Comparison of ENCODE assay signal across 13 cellular contexts in genomic region chr12:60394680-60395079, GRCh38.
A peak's percentile ranks its signal among the peaks of the same experiment; 100 is the strongest.
DNase-seq lines count a peak whose midpoint lies in the region; ATAC-seq, FAIRE-seq and TF ChIP-seq lines count a peak whose summit lies in the region.
"Had no signal": no experiment of that assay in that cellular context is flagged by ENCODE, and none has a peak within 500 bp of the region (broad histone marks: within the 10 kb centered on the region; RNA-seq: fewer than 3 reads in every experiment).

No MANE protein-coding gene starts in this region.

- H3K4me2 ChIP-seq in keratinocyte (ENCODE audit: control insufficient read depth, extremely low read depth, insufficient read depth, low read depth, low read length), result peak overlapping the region; percentile 52

- H3K9me3 ChIP-seq in keratinocyte (ENCODE audit: control insufficient read depth, low read depth, low read length), result no peaks in the 10 kb centered on the region
- no peaks in the 10 kb centered on the region for H3K9me3 ChIP-seq in CD8-positive, alpha-beta memory T cell (ENCODE audit: low read length)

- H3K27ac Mint-ChIP-seq in CD8-positive, alpha-beta memory T cell, result no peak overlapping the region
- H3K27ac Mint-ChIP-seq in activated naive CD8-positive, alpha-beta T cell treated with anti-CD3 and anti-CD28 coated beads, Interleukin-2, amount 50 U/mL, for 24 hours, result no peak overlapping the region

- CTCF ChIA-PET in CD8-positive, alpha-beta memory T cell (lab: Charles Lee), result no interaction called here

- H3K36me3 Mint-ChIP-seq in CD8-positive, alpha-beta memory T cell, result no peaks in the 10 kb centered on the region
- no peaks in the 10 kb centered on the region for H3K36me3 Mint-ChIP-seq in activated naive CD8-positive, alpha-beta T cell treated with anti-CD3 and anti-CD28 coated beads, Interleukin-2, amount 50 U/mL, for 24 hours (ENCODE audit: low read depth)

- H3K4me3 Mint-ChIP-seq in CD8-positive, alpha-beta memory T cell, result no peak overlapping the region
- no peak overlapping the region for H3K4me3 Mint-ChIP-seq in activated naive CD8-positive, alpha-beta T cell treated with anti-CD3 and anti-CD28 coated beads, Interleukin-2, amount 50 U/mL, for 24 hours

- peaks cover 11% of the 10 kb centered on the region for H3K4me1 ChIP-seq in keratinocyte (ENCODE audit: control insufficient read depth, extremely low read depth, insufficient read depth, low read length)
- no peaks in the 10 kb centered on the region for H3K4me1 ChIP-seq in CD8-positive, alpha-beta memory T cell (ENCODE audit: insufficient read depth, low read length)

- H3K27ac ChIP-seq in brain microvascular endothelial cell (peak overlapping the region; percentile 51), keratinocyte (ENCODE audit: control insufficient read depth, insufficient read depth, low read length) (peak overlapping the region; percentile 28)
- no peak overlapping the region for H3K27ac ChIP-seq in CD8-positive, alpha-beta memory T cell (ENCODE audit: low read depth, low read length)

- no peaks in the 10 kb centered on the region for H3K4me1 Mint-ChIP-seq in CD8-positive, alpha-beta memory T cell
- no peaks in the 10 kb centered on the region for H3K4me1 Mint-ChIP-seq in activated naive CD8-positive, alpha-beta T cell treated with anti-CD3 and anti-CD28 coated beads, Interleukin-2, amount 50 U/mL, for 24 hours

- no peak overlapping the region for H3K9ac ChIP-seq in keratinocyte (ENCODE audit: control insufficient read depth, extremely low read depth, insufficient read depth, low read length)

- H3K36me3 ChIP-seq in brain microvascular endothelial cell (replicated peaks), result no peaks in the 10 kb centered on the region
- no peaks in the 10 kb centered on the region for H3K36me3 ChIP-seq in keratinocyte (ENCODE audit: control insufficient read depth in 2 of 2, extremely low read depth in 1 of 2, insufficient read depth in 2 of 2, low read length in 2 of 2)
- no peaks in the 10 kb centered on the region for H3K36me3 ChIP-seq in CD8-positive, alpha-beta memory T cell (ENCODE audit: insufficient read depth, low read length)

- H3K79me2 ChIP-seq in keratinocyte (ENCODE audit: control insufficient read depth, insufficient read depth, low read length), result no peaks in the 10 kb centered on the region

- H2AFZ ChIP-seq in keratinocyte (ENCODE audit: control insufficient read depth, low read length), result peak overlapping the region; percentile 70

- ATAC-seq in activated naive CD8-positive, alpha-beta T cell treated with anti-CD3 and anti-CD28 coated beads, Interleukin-2, amount 50 U/mL, for 24 hours, result no peak

- DNase-seq in AG20443 (ENCODE audit: low spot score) (peak; percentile 13), HTR-8/SVneo (ENCODE audit: insufficient read length, low spot score) (peak; percentile 41), brain microvascular endothelial cell (peak; percentile 54), keratinocyte (ENCODE audit: low read depth, low spot score) (peak; percentile 21), DMS79 (lab: John Stamatoyannopoulos, UW) (no peak), 8988T (no peak)
- no peak for DNase-seq in CD8-positive, alpha-beta memory T cell
- no peak for DNase-seq in activated naive CD8-positive, alpha-beta T cell treated with anti-CD3 and anti-CD28 coated beads, Interleukin-2, amount 50 U/mL, for 24 hours
- DNase-seq: activated CD4-positive, alpha-beta T cell treated with anti-CD3 and anti-CD28 coated beads for 4 hours; posterior cingulate gyrus; stimulated activated CD4-positive, alpha-beta T cell treated with anti-CD3 and anti-CD28 coated beads, Interleukin-2, amount 100 ng/mL, for 48 hours; stimulated activated naive CD4-positive, alpha-beta T cell treated with Interleukin-2 at 50 U/mL for 16 hours; T-helper 1 cell had no signal

- no peak for FAIRE-seq in HTR-8/SVneo (lab: Jason Lieb, UNC)
- peak; percentile 74 for FAIRE-seq in keratinocyte (lab: Jason Lieb, UNC)

- TF ChIP-seq CTCF in brain microvascular endothelial cell (IDR thresholded peaks at IDR 0.05; ENCODE audit: low read depth, low read length, missing control alignments) (no peak), keratinocyte (optimal IDR thresholded peaks at IDR 0.05 in 1 of 3, IDR thresholded peaks at IDR 0.05 in 1 of 3, conservative IDR thresholded peaks at IDR 0.05 in 1 of 3; ENCODE audit: extremely low read depth in 1 of 3, insufficient read depth in 2 of 3, low read length in 3 of 3) (no peak)

- H3K9me1 ChIP-seq in keratinocyte (ENCODE audit: control insufficient read depth, extremely low read depth, insufficient read depth, low read length), result no peaks in the 10 kb centered on the region

- POLR2A ChIA-PET in CD8-positive, alpha-beta memory T cell (lab: Charles Lee), result no interaction called here

- H3K4me3 ChIP-seq in brain microvascular endothelial cell (ENCODE audit: low read depth, low read length), result no peak overlapping the region
- H3K4me3 ChIP-seq in keratinocyte (ENCODE audit: control insufficient read depth in 2 of 3, extremely low read depth in 1 of 3, insufficient read depth in 2 of 3, low read depth in 1 of 3, low read length in 3 of 3), result peak overlapping the region in 1 of 3 experiments; percentile 36
- H3K4me3 ChIP-seq in CD8-positive, alpha-beta memory T cell (ENCODE audit: low read length), result no peak overlapping the region

- no peaks in the 10 kb centered on the region for H4K20me1 ChIP-seq in keratinocyte (ENCODE audit: control insufficient read depth, extremely low read depth, insufficient read depth, low read length)

- no peaks in the 10 kb centered on the region for H3K27me3 ChIP-seq in brain microvascular endothelial cell (replicated peaks)
- no peaks in the 10 kb centered on the region for H3K27me3 ChIP-seq in keratinocyte (ENCODE audit: control insufficient read depth, extremely low read depth, insufficient read depth, low read length)
- no peaks in the 10 kb centered on the region for H3K27me3 ChIP-seq in CD8-positive, alpha-beta memory T cell (ENCODE audit: insufficient read depth, low read length, poor library complexity, severe bottlenecking)

- in situ Hi-C loops in brain microvascular endothelial cell (cut with HindIII; ENCODE audit: low pct_ligation_motif_present, low sequenced_read_pairs), result no loop called here

- dilution Hi-C loops in keratinocyte (cut with MboI; ENCODE audit: extremely low pct_ligation_motif_present, low sequenced_read_pairs), result no loop called here

- H3K9me3 Mint-ChIP-seq in CD8-positive, alpha-beta memory T cell, result peaks cover 0 to 11% (median 4%) of the 10 kb centered on the region in 5 donors
- H3K9me3 Mint-ChIP-seq in activated naive CD8-positive, alpha-beta T cell treated with anti-CD3 and anti-CD28 coated beads, Interleukin-2, amount 50 U/mL, for 24 hours, result peaks cover 5% of the 10 kb centered on the region

- H3K27me3 Mint-ChIP-seq in CD8-positive, alpha-beta memory T cell, result no peaks in the 10 kb centered on the region
- H3K27me3 Mint-ChIP-seq in activated naive CD8-positive, alpha-beta T cell treated with anti-CD3 and anti-CD28 coated beads, Interleukin-2, amount 50 U/mL, for 24 hours, result no peaks in the 10 kb centered on the region

Comparison
In these comparisons a context has a peak if more than half of its experiments do, and no peak if none do; other contexts are left out.
1. DNase-seq: peak in AG20443 (single experiment), HTR-8/SVneo (single experiment), brain microvascular endothelial cell (single experiment) and keratinocyte (single experiment); none in DMS79 (single experiment), 8988T (single experiment), CD8-positive, alpha-beta memory T cell (0 of 5) and activated naive CD8-positive, alpha-beta T cell treated with anti-CD3 and anti-CD28 coated beads, Interleukin-2, amount 50 U/mL, for 24 hours (single experiment).